ENCODE assay signal across 8 cellular contexts in the genomic region with DNA sequence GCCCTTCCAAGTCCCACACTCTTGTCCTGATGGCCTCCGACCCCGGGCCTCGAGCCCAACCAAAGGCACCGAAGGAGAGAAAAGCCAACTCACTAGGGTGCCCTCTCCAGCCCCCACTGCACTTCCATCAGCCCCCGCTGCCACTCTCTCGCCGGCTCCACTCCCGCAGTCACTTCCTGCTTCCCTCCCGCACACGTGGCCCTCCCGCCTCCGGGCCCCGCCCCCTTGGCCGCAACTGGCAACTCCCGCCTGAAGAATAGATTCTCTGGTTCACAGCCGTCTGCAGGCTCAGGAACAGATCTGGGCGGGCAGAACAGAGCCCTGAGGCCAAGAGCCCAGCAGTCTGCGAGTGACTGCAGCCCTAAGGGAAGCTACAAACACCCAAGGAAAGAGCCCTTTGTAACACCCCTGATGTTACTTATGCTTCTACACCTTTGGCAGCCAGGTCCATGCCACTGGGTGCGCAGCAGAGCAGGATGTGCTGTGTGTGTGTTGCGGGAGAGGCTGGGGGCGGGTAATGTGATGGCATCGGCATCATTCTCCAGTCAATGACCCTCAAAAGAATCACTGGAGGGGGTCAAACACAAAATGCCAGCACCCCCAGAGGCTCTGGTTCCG. TPM values are rescaled to one million over a fixed set of nuclear protein-coding genes. Genes with fewer than 3 reads are reported as not detected.
A peak's percentile ranks its signal among the peaks of the same experiment; 100 is the strongest.
DNase-seq lines count a peak whose midpoint lies in the region; ATAC-seq and TF ChIP-seq lines count a peak whose summit lies in the region.

A gene with protein sequence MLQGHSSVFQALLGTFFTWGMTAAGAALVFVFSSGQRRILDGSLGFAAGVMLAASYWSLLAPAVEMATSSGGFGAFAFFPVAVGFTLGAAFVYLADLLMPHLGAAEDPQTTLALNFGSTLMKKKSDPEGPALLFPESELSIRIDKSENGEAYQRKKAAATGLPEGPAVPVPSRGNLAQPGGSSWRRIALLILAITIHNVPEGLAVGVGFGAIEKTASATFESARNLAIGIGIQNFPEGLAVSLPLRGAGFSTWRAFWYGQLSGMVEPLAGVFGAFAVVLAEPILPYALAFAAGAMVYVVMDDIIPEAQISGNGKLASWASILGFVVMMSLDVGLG (minus strand): TSS at position 171 of the 618 bp plus-strand sequence. CDS start 3,924 bp downstream, outside the sequence.

- H3K4me1 ChIP-seq in fibroblast of lung (ENCODE audit: control insufficient read depth, extremely low read depth, insufficient read depth, low read length), result peaks cover 5% of the 10 kb centered on the region

- H3K27ac Mint-ChIP-seq in activated T-helper 1 cell treated with anti-CD3 and anti-CD28 coated beads, Interleukin-12 subunit alpha, Interleukin-12 subunit beta, Interleukin-2, Interleukin-4 antibody, amounts not matched to agents 30 ng/mL and 10 ng/mL and 1 ng/mL, durations not matched to agents 14 hours and 24 hours and 36 hours, result peak within 1 kb of the TSS; percentile 98
- H3K27ac Mint-ChIP-seq in naive thymus-derived CD8-positive, alpha-beta T cell, result peak within 1 kb of the TSS; percentile 84 to 98 (median 94)

- H3K27me3 ChIP-seq in fibroblast of lung (ENCODE audit: control insufficient read depth, insufficient read depth, low read length), result no peaks in the 10 kb centered on the region

- H2AFZ ChIP-seq in fibroblast of lung (ENCODE audit: low read length), result peak within 1 kb of the TSS; percentile 94

- no peaks in the 10 kb centered on the region for H3K9me3 Mint-ChIP-seq in activated T-helper 1 cell treated with anti-CD3 and anti-CD28 coated beads, Interleukin-12 subunit alpha, Interleukin-12 subunit beta, Interleukin-2, Interleukin-4 antibody, amounts not matched to agents 30 ng/mL and 10 ng/mL and 1 ng/mL, durations not matched to agents 14 hours and 24 hours and 36 hours
- H3K9me3 Mint-ChIP-seq in naive thymus-derived CD8-positive, alpha-beta T cell, result no peaks in the 10 kb centered on the region

- POLR2A ChIA-PET in naive thymus-derived CD8-positive, alpha-beta T cell (lab: Charles Lee), result interaction anchor here (2.0 kb wide), 1 partner anchor 139 kb away, joined by 7 read pairs; a partner anchor contains a TSS

- peak; percentile 100 for ATAC-seq in GM21786 (IDR thresholded peaks at IDR 0.05; ENCODE audit: unreplicated experiment)
- ATAC-seq in naive thymus-derived CD8-positive, alpha-beta T cell, result peak; percentile 95 to 97

- H3K36me3 ChIP-seq in KOPT-K1 (ENCODE audit: insufficient read depth, low read length), result peaks cover 10% of the 10 kb centered on the region; the same call in 1 of the 2 replicates
- peaks cover under 1% of the 10 kb centered on the region for H3K36me3 ChIP-seq in fibroblast of lung (ENCODE audit: control insufficient read depth, insufficient read depth, low read length)

- DNase-seq in DMS79 treated with DMSO at 0.1 percent for 48 hours (lab: John Stamatoyannopoulos, UW) (peak; percentile 70), RPMI7951 (ENCODE audit: low read depth) (peak; percentile 91), fibroblast of lung (ENCODE audit: low read depth in 2 of 2) (peak; percentile 92 to 94)
- peak; percentile 89 for DNase-seq in activated T-helper 1 cell treated with anti-CD3 and anti-CD28 coated beads, Interleukin-12 subunit alpha, Interleukin-12 subunit beta, Interleukin-2, Interleukin-4 antibody, amounts not matched to agents 30 ng/mL and 10 ng/mL and 1 ng/mL, durations not matched to agents 14 hours and 24 hours and 36 hours (ENCODE audit: low spot score)
- peak; percentile 79 to 90 (median 82) for DNase-seq in naive thymus-derived CD8-positive, alpha-beta T cell
- DNase-seq in stimulated activated naive CD4-positive, alpha-beta T cell (lab: John Stamatoyannopoulos, UW), result peak; percentile 74 to 85 (median 78)

- H3K4me3 Mint-ChIP-seq in activated T-helper 1 cell treated with anti-CD3 and anti-CD28 coated beads, Interleukin-12 subunit alpha, Interleukin-12 subunit beta, Interleukin-2, Interleukin-4 antibody, amounts not matched to agents 30 ng/mL and 10 ng/mL and 1 ng/mL, durations not matched to agents 14 hours and 24 hours and 36 hours, result peak within 1 kb of the TSS; percentile 100
- H3K4me3 Mint-ChIP-seq in naive thymus-derived CD8-positive, alpha-beta T cell, result peak within 1 kb of the TSS; percentile 93 to 100 (median 98)

- H3K4me3 ChIP-seq in fibroblast of lung (replicated peaks in 1 of 4; ENCODE audit: control extremely low read depth in 1 of 4, insufficient read depth in 1 of 4, low read depth in 3 of 4, low read length in 4 of 4), result peak within 1 kb of the TSS; percentile 69 to 84 (median 76)

- peaks cover 10% of the 10 kb centered on the region for H3K36me3 Mint-ChIP-seq in activated T-helper 1 cell treated with anti-CD3 and anti-CD28 coated beads, Interleukin-12 subunit alpha, Interleukin-12 subunit beta, Interleukin-2, Interleukin-4 antibody, amounts not matched to agents 30 ng/mL and 10 ng/mL and 1 ng/mL, durations not matched to agents 14 hours and 24 hours and 36 hours (ENCODE audit: low read depth)
- H3K36me3 Mint-ChIP-seq in naive thymus-derived CD8-positive, alpha-beta T cell, result peaks cover 1 to 10% (median 6%) of the 10 kb centered on the region in 3 donors

- H3K9me3 ChIP-seq in KOPT-K1 (ENCODE audit: insufficient read depth, low read length, poor library complexity, severe bottlenecking), result no peaks in the 10 kb centered on the region
- no peaks in the 10 kb centered on the region for H3K9me3 ChIP-seq in fibroblast of lung (ENCODE audit: control insufficient read depth, insufficient read depth, low read depth, low read length)

- H3K27ac ChIP-seq in KOPT-K1 (ENCODE audit: low read depth, low read length, poor library complexity, severe bottlenecking) (peak within 1 kb of the TSS; percentile 68), fibroblast of lung (ENCODE audit: insufficient read depth, low read length) (no peak within 1 kb of the TSS)

- no peaks in the 10 kb centered on the region for H3K79me2 ChIP-seq in fibroblast of lung (ENCODE audit: control insufficient read depth, insufficient read depth, low read length)

- peaks cover 22% of the 10 kb centered on the region for H3K4me1 Mint-ChIP-seq in activated T-helper 1 cell treated with anti-CD3 and anti-CD28 coated beads, Interleukin-12 subunit alpha, Interleukin-12 subunit beta, Interleukin-2, Interleukin-4 antibody, amounts not matched to agents 30 ng/mL and 10 ng/mL and 1 ng/mL, durations not matched to agents 14 hours and 24 hours and 36 hours (ENCODE audit: low read depth)
- peaks cover 19 to 41% (median 37%) of the 10 kb centered on the region in 4 donors for H3K4me1 Mint-ChIP-seq in naive thymus-derived CD8-positive, alpha-beta T cell

- intact Hi-C loops in activated T-helper 1 cell treated with anti-CD3 and anti-CD28 coated beads, Interleukin-12 subunit alpha, Interleukin-12 subunit beta, Interleukin-2, Interleukin-4 antibody, amounts not matched to agents 30 ng/mL and 10 ng/mL and 1 ng/mL, durations not matched to agents 14 hours and 24 hours and 36 hours (cut with micrococcal nuclease), result loop anchor here (1.0 to 5.0 kb wide), 7 partner anchors 101 to 500 kb away; partner anchors contain the start of genes CDC42EP4 and COG1

- H3K27me3 Mint-ChIP-seq in activated T-helper 1 cell treated with anti-CD3 and anti-CD28 coated beads, Interleukin-12 subunit alpha, Interleukin-12 subunit beta, Interleukin-2, Interleukin-4 antibody, amounts not matched to agents 30 ng/mL and 10 ng/mL and 1 ng/mL, durations not matched to agents 14 hours and 24 hours and 36 hours (ENCODE audit: insufficient read depth), result peaks cover 6% of the 10 kb centered on the region
- H3K27me3 Mint-ChIP-seq in naive thymus-derived CD8-positive, alpha-beta T cell, result peaks cover 0 to 20% (median 2%) of the 10 kb centered on the region in 5 donors

- peak within 1 kb of the TSS; percentile 58 for H3K9ac ChIP-seq in fibroblast of lung (ENCODE audit: insufficient read depth, low read length)

- no peaks in the 10 kb centered on the region for H4K20me1 ChIP-seq in fibroblast of lung (ENCODE audit: control insufficient read depth, extremely low read depth, insufficient read depth, low read length)

- no peak for TF ChIP-seq CTCF in fibroblast of lung (conservative IDR thresholded peaks at IDR 0.05 in 1 of 2, IDR thresholded peaks at IDR 0.05 in 1 of 2; ENCODE audit: low read depth in 1 of 2, low read length in 2 of 2)

- H3K4me2 ChIP-seq in fibroblast of lung (ENCODE audit: extremely low read depth, insufficient read depth, low read length), result peak within 1 kb of the TSS; percentile 92

RNA-seq across cellular contexts. Expression of the gene that starts here (rescaled TPM):
- 7.6 and 7.9 TPM in 2 replicates for total RNA-seq in RPMI7951 (2014; rRNA removed; shearing (Covaris generic))
- 20.9 and 25.7 TPM in 2 replicates for total RNA-seq in activated T-helper 1 cell treated with anti-CD3 and anti-CD28 coated beads, Interleukin-12 subunit alpha, Interleukin-12 subunit beta, Interleukin-2, Interleukin-4 antibody, amounts not matched to agents 30 ng/mL and 10 ng/mL and 1 ng/mL, durations not matched to agents 14 hours and 24 hours and 36 hours
- total RNA-seq in fibroblast of lung, result 21.1 and 27.4 TPM in 2 replicates
- polyA plus RNA-seq in fibroblast of lung, result 12.7 and 13.2 TPM in 2 replicates
- polyA plus RNA-seq in fibroblast of lung (2012), result 14.8 and 17.0 TPM in 2 replicates
- polyA minus RNA-seq in fibroblast of lung (ENCODE audit: low replicate concordance), result 43.5 and 78.8 TPM in 2 replicates
- 10 to 100 TPM; 11.3 to 14.4 TPM for total RNA-seq in naive thymus-derived CD8-positive, alpha-beta T cell
- 10 to 100 TPM in 1 of 3 donors, 1 to 10 TPM in 2; 6.2 to 10.3 (median 6.6) TPM for polyA plus RNA-seq in naive thymus-derived CD8-positive, alpha-beta T cell
